13 cellular contexts compared by ENCODE assay signal in genomic region chr6:169035381-169036280, GRCh38.
DNase-seq lines count a peak whose midpoint lies in the region; ATAC-seq, FAIRE-seq and TF ChIP-seq lines count a peak whose summit lies in the region.
"Had no signal": no experiment of that assay in that cellular context is flagged by ENCODE, and none has a peak within 500 bp of the region (broad histone marks: within the 10 kb centered on the region; RNA-seq: fewer than 3 reads in every experiment).

No MANE protein-coding gene starts in this region.

- H3K14ac ChIP-seq in H1 (ENCODE audit: insufficient read length), result no peak overlapping the region

- no peak for FAIRE-seq in H1 (lab: Jason Lieb, UNC)

- DNase-seq in AG08395 (ENCODE audit: low spot score), result peak; percentile 69
- peak; percentile 52 for DNase-seq in PC-3
- DNase-seq in H1 (ENCODE audit: low read depth in 1 of 2, low spot score in 2 of 2), result no peak
- peak; percentile 53 for DNase-seq in mucosa of gallbladder (ENCODE audit: low spot score)
- no peak for DNase-seq in activated CD8-positive, alpha-beta T cell treated with anti-CD3 and anti-CD28 coated beads for 36 hours
- DNase-seq in nucleus accumbens (lab: John Stamatoyannopoulos, UW), result no peak
- DNase-seq in HUDEP-2 (lab: John Stamatoyannopoulos, UW; ENCODE audit: unreplicated experiment in 76 of 76), result no peak
- DNase-seq: H9, NCI-H1694 treated with DMSO at 0.1 percent for 48 hours, SW 1271 had no signal

- H3K27ac ChIP-seq in PC-3 (ENCODE audit: low read length), result no peak overlapping the region
- no peak overlapping the region for H3K27ac ChIP-seq in H1 (ENCODE audit: low read depth, low read length)
- H3K27ac ChIP-seq: BLaER1 had no signal

- H2BK20ac ChIP-seq in H1 (ENCODE audit: low read length), result no peak overlapping the region

- no peaks in the 10 kb centered on the region for H3F3A ChIP-seq in PC-3 (ENCODE audit: low read length, unreplicated experiment)

- H3K9me3 ChIP-seq in PC-3 (ENCODE audit: low read length), result no peaks in the 10 kb centered on the region
- peaks cover 2 to 4% of the 10 kb centered on the region in 2 experiments; a peak in 3 of 4 replicates for H3K9me3 ChIP-seq in H1 (ENCODE audit: insufficient read depth in 2 of 2, low read depth in 1 of 2, low read length in 1 of 2)

- H3K4me2 ChIP-seq in PC-3 (ENCODE audit: low read length) (peak overlapping the region; percentile 46; the same call in 1 of the 2 replicates), H1 (ENCODE audit: insufficient read depth in 1 of 2, low read depth in 2 of 2, low read length in 2 of 2) (no peak overlapping the region)
- H3K4me2 ChIP-seq: BLaER1 had no signal

- BruUV-seq in PC-3 (replicated peaks; lab: Mats Ljungman, UMichigan), result no TSS peak

- no peak overlapping the region for H3K4me3 Mint-ChIP-seq in activated CD8-positive, alpha-beta T cell treated with anti-CD3 and anti-CD28 coated beads for 36 hours
- H3K4me3 Mint-ChIP-seq: H9, neural crest cell had no signal

- H3K27ac Mint-ChIP-seq in activated CD8-positive, alpha-beta T cell treated with anti-CD3 and anti-CD28 coated beads for 36 hours, result no peak overlapping the region
- H3K27ac Mint-ChIP-seq: H9 had no signal

- no peak overlapping the region for H3K9ac ChIP-seq in PC-3 (ENCODE audit: low read length)
- H3K9ac ChIP-seq in H1 (replicated peaks in 1 of 4; ENCODE audit: extremely low read depth in 1 of 4, low read depth in 3 of 4, low read length in 3 of 4), result no peak overlapping the region
- H3K9ac ChIP-seq: BLaER1 had no signal

- H3K27me3 Mint-ChIP-seq in activated CD8-positive, alpha-beta T cell treated with anti-CD3 and anti-CD28 coated beads for 36 hours, result peaks cover 5% of the 10 kb centered on the region

- H3K56ac ChIP-seq in H1 (replicated peaks; ENCODE audit: insufficient read length, low read depth, low read length), result no peak overlapping the region

- no peak overlapping the region for H2BK5ac ChIP-seq in H1 (ENCODE audit: low read depth, low read length)

- H4K8ac ChIP-seq in H1 (ENCODE audit: extremely low read depth, insufficient read depth, low read length), result no peak overlapping the region

- H2AK5ac ChIP-seq in H1 (ENCODE audit: low read depth, low read length), result no peak overlapping the region

- H3K9me2 ChIP-seq in PC-3 (replicated peaks; ENCODE audit: low read length), result no peaks in the 10 kb centered on the region

- no peaks in the 10 kb centered on the region for H3K4me1 ChIP-seq in PC-3 (ENCODE audit: insufficient read depth, low read length)
- H3K4me1 ChIP-seq in H1 (replicated peaks in 1 of 4; ENCODE audit: control insufficient read depth in 3 of 4, insufficient read depth in 4 of 4, low read length in 3 of 4), result no peaks in the 10 kb centered on the region

- no peaks in the 10 kb centered on the region for H3K4me1 Mint-ChIP-seq in activated CD8-positive, alpha-beta T cell treated with anti-CD3 and anti-CD28 coated beads for 36 hours (ENCODE audit: low read depth)
- H3K4me1 Mint-ChIP-seq: H9 had no signal

- H4K5ac ChIP-seq in H1 (ENCODE audit: insufficient read length, low read depth, low read length), result no peak overlapping the region

- H3K4ac ChIP-seq in H1 (replicated peaks; ENCODE audit: insufficient read length, low read depth, low read length), result no peak overlapping the region

- peaks cover 7% of the 10 kb centered on the region for H3K9me3 Mint-ChIP-seq in activated CD8-positive, alpha-beta T cell treated with anti-CD3 and anti-CD28 coated beads for 36 hours

- TF ChIP-seq RAD21 in H1 (IDR thresholded peaks at IDR 0.05 in 1 of 2, conservative IDR thresholded peaks at IDR 0.05 in 1 of 2; ENCODE audit: low read depth in 2 of 2, low read length in 2 of 2), result no peak

- no peak for TF ChIP-seq EP300 in H1 (IDR thresholded peaks at IDR 0.05; ENCODE audit: borderline replicate concordance in 1 of 2, low read depth in 2 of 2, low read length in 2 of 2)

- TF ChIP-seq CTCF in PC-3 (conservative IDR thresholded peaks at IDR 0.05; ENCODE audit: low read depth, low read length), result no peak
- no peak for TF ChIP-seq CTCF in H1 (IDR thresholded peaks at IDR 0.05; ENCODE audit: control extremely low read depth in 1 of 3, insufficient read depth in 1 of 3, low read depth in 1 of 3, low read length in 3 of 3)
- TF ChIP-seq CTCF in activated CD8-positive, alpha-beta T cell treated with anti-CD3 and anti-CD28 coated beads for 36 hours (IDR thresholded peaks at IDR 0.05), result no peak

- no peaks in the 10 kb centered on the region for H3K79me1 ChIP-seq in H1 (ENCODE audit: low read depth, low read length)

- H3K36me3 ChIP-seq in PC-3 (ENCODE audit: low read depth, low read length) (no peaks in the 10 kb centered on the region), H1 (ENCODE audit: control insufficient read depth in 2 of 4, insufficient read depth in 4 of 4, low read length in 3 of 4) (no peaks in the 10 kb centered on the region)
- H3K36me3 ChIP-seq: BLaER1 had no signal

- no peak overlapping the region for H2BK120ac ChIP-seq in H1 (replicated peaks; ENCODE audit: low read depth, low read length)

- H3K27me3 ChIP-seq in PC-3 (ENCODE audit: low read length) (no peaks in the 10 kb centered on the region), H1 (replicated peaks in 1 of 4; ENCODE audit: control insufficient read depth in 3 of 4, extremely low read depth in 1 of 4, insufficient read depth in 3 of 4, low read length in 3 of 4) (no peaks in the 10 kb centered on the region)
- H3K27me3 ChIP-seq: BLaER1 had no signal

- H2AFZ ChIP-seq in PC-3 (ENCODE audit: low read length) (peak overlapping the region; percentile 35), H1 (ENCODE audit: low read length) (peak overlapping the region; percentile 27; the same call in 1 of the 2 replicates)

- no peaks in the 10 kb centered on the region for H3K36me3 Mint-ChIP-seq in activated CD8-positive, alpha-beta T cell treated with anti-CD3 and anti-CD28 coated beads for 36 hours (ENCODE audit: low read depth)

- WGBS in H1 (ENCODE audit: extremely low coverage in 1 of 2, insufficient coverage in 1 of 2, insufficient read length in 1 of 2, insufficient replicate concordance in 2 of 2, low coverage in 1 of 2, low lambda C conversion rate in 2 of 2, missing lambda C conversion rate in 1 of 2), 2 experiments, result 95% methylated on average over 8 of the region's 8 CpGs; no CpG with 5 or more reads in 1 of the 2 experiments

- no peak for ATAC-seq in PC-3
- ATAC-seq in activated CD8-positive, alpha-beta T cell treated with anti-CD3 and anti-CD28 coated beads for 36 hours, result no peak
- no peak for ATAC-seq in HG02610 (IDR thresholded peaks at IDR 0.05; ENCODE audit: unreplicated experiment)

- no peak overlapping the region for H3K18ac ChIP-seq in H1 (ENCODE audit: extremely low read depth, low read length)

- intact Hi-C loops in PC-3 (cut with micrococcal nuclease), result no loop called here
- intact Hi-C loops in activated CD8-positive, alpha-beta T cell treated with anti-CD3 and anti-CD28 coated beads for 36 hours (cut with micrococcal nuclease), result no loop called here

- H3K23ac ChIP-seq in H1 (ENCODE audit: insufficient read length), result no peak overlapping the region

- no peaks in the 10 kb centered on the region for H3K23me2 ChIP-seq in H1 (ENCODE audit: low read depth, low read length)

- POLR2A ChIA-PET in PC-3 (lab: Charles Lee; ENCODE audit: unreplicated experiment) (no interaction called here), H1 (lab: Charles Lee; ENCODE audit: partially characterized antibody) (no interaction called here)
- POLR2A ChIA-PET in activated CD8-positive, alpha-beta T cell treated with anti-CD3 and anti-CD28 coated beads for 36 hours (lab: Charles Lee), result no interaction called here

- no peak overlapping the region for H4K91ac ChIP-seq in H1 (replicated peaks; ENCODE audit: insufficient read length, low read length)

- H4K20me1 ChIP-seq in PC-3 (ENCODE audit: low read length), result no peaks in the 10 kb centered on the region
- no peaks in the 10 kb centered on the region for H4K20me1 ChIP-seq in H1 (replicated peaks in 1 of 2; ENCODE audit: control insufficient read depth in 1 of 2, insufficient read depth in 2 of 2, low read length in 2 of 2)
- H4K20me1 ChIP-seq: BLaER1 had no signal

- CTCF ChIA-PET in PC-3 (lab: Charles Lee) (no interaction called here), H1 (lab: Charles Lee; ENCODE audit: partially characterized antibody) (interaction anchor here (1.6 kb wide), 1 partner anchor 15 kb away, joined by 5 read pairs; no protein-coding TSS in a partner anchor)
- CTCF ChIA-PET in activated CD8-positive, alpha-beta T cell treated with anti-CD3 and anti-CD28 coated beads for 36 hours (lab: Charles Lee), result no interaction called here

- no peak for TF ChIP-seq POLR2A in H1 (IDR thresholded peaks at IDR 0.05; ENCODE audit: control extremely low read depth in 1 of 2, low read depth in 2 of 2, low read length in 2 of 2)

- no peak overlapping the region for H2BK15ac ChIP-seq in H1 (ENCODE audit: low read length)

- H2BK12ac ChIP-seq in H1 (ENCODE audit: low read depth, low read length), result no peak overlapping the region

- no peak overlapping the region; the same call in 1 of the 2 replicates for H3K4me3 ChIP-seq in PC-3 (ENCODE audit: low read length)
- no peak overlapping the region for H3K4me3 ChIP-seq in H1 (ENCODE audit: extremely low read depth in 1 of 4, insufficient read depth in 2 of 4, low read depth in 3 of 4, low read length in 4 of 4)
- H3K4me3 ChIP-seq: BLaER1 had no signal

- H3K79me2 ChIP-seq in PC-3 (ENCODE audit: low read length) (no peaks in the 10 kb centered on the region), H1 (ENCODE audit: control insufficient read depth in 1 of 2, insufficient read depth in 2 of 2, low read length in 2 of 2) (no peaks in the 10 kb centered on the region)

TF ChIP-seq in H1, 55 proteins besides CTCF, POLR2A, EP300 and RAD21 (continues in another document):
- TF ChIP-seq SP2 (IDR thresholded peaks at IDR 0.05; ENCODE audit: low read length), result no peak
- TF ChIP-seq EGR1 (IDR thresholded peaks at IDR 0.05; ENCODE audit: borderline replicate concordance, low read depth, low read length), result no peak
- no peak for TF ChIP-seq TCF12 (IDR thresholded peaks at IDR 0.05; ENCODE audit: low read depth, low read length)
- no peak for TF ChIP-seq EZH2 (IDR thresholded peaks at IDR 0.05; ENCODE audit: low read depth, low read length, severe bottlenecking)
- no peak for TF ChIP-seq E2F6 (IDR thresholded peaks at IDR 0.05)
- TF ChIP-seq KDM5A (IDR thresholded peaks at IDR 0.05; ENCODE audit: low read length), result no peak
- TF ChIP-seq, protein P1, sequence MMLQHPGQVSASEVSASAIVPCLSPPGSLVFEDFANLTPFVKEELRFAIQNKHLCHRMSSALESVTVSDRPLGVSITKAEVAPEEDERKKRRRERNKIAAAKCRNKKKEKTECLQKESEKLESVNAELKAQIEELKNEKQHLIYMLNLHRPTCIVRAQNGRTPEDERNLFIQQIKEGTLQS (IDR thresholded peaks at IDR 0.05; ENCODE audit: insufficient read depth, low read depth, low read length), result no peak
- TF ChIP-seq GTF2F1 (IDR thresholded peaks at IDR 0.05; ENCODE audit: borderline replicate concordance, low read depth, low read length), result no peak

Comparison
In these comparisons a context has a peak if more than half of its experiments do, and no peak if none do; other contexts are left out.
1. DNase-seq: peak in AG08395 (single experiment), PC-3 (single experiment) and mucosa of gallbladder (single experiment); none in H1 (0 of 2), activated CD8-positive, alpha-beta T cell treated with anti-CD3 and anti-CD28 coated beads for 36 hours (single experiment), nucleus accumbens (0 of 56) and HUDEP-2 (0 of 76).